8 cellular contexts compared by ENCODE assay signal in the genomic region with DNA sequence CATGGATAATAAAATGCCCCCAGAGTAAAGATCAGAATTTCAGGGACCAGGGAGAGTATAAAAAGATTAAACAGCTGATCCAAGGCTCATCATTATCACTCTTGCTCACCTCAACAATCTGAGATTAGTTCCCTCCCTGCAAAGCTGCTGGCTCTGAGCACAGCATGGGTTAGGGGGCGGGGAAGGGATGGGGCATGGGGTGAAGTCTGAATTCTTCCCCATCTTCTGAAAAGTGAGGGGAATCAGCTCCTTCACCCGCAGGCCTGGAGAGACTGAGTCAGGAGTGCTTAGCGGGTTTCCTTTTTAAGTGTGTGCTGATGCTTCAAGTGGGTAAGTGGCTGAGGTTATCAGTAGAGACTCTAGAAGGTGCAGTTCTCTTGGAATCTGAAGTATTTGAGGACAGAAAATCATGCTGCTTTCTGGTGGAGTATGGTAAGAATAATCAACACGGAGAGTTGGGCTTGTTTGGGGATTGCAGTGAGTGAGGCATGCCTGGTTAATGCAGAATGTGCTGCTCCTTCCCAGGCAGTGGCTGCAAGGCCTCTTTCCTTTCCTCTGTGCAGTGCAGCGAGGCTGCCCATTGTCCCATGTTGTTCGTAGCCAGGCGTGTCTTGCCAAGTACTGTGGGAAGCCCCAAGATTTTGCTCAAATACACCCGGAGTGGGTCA. TPM values are rescaled to one million over a fixed set of nuclear protein-coding genes. Genes with fewer than 3 reads are reported as not detected.
DNase-seq lines count a peak whose midpoint lies in the region; ATAC-seq and TF ChIP-seq lines count a peak whose summit lies in the region.

No MANE protein-coding gene starts in this region.

- H2AFZ ChIP-seq in ACC112 (ENCODE audit: low read length, unreplicated experiment) (peak overlapping the region; percentile 12), Karpas-422 (ENCODE audit: low read length) (no peak overlapping the region)

- H4K20me1 ChIP-seq in Karpas-422 (ENCODE audit: insufficient read depth, low read depth, low read length) = peaks cover 17% of the 10 kb centered on the region; the same call in 1 of the 2 replicates

- H3K4me1 Mint-ChIP-seq in endothelial cell (ENCODE audit: unreplicated experiment) = peaks cover 30% of the 10 kb centered on the region
- peaks cover 63 to 89% (median 88%) of the 10 kb centered on the region in 3 donors for H3K4me1 Mint-ChIP-seq in naive B cell

- no peaks in the 10 kb centered on the region for H3K9me2 ChIP-seq in Karpas-422 (replicated peaks; ENCODE audit: insufficient read depth, low read length)

- H3K4me1 ChIP-seq in ACC112 (ENCODE audit: control insufficient read depth, insufficient read depth, low read length, unreplicated experiment) = peaks cover 44% of the 10 kb centered on the region
- H3K4me1 ChIP-seq in Karpas-422 (ENCODE audit: low read length) = peaks cover 23% of the 10 kb centered on the region

- H3K9me3 ChIP-seq in Karpas-422 (ENCODE audit: low read length) = no peaks in the 10 kb centered on the region

- H3K36me3 ChIP-seq in ACC112 (ENCODE audit: insufficient read depth, low read length) (no peaks in the 10 kb centered on the region), Karpas-422 (ENCODE audit: insufficient read depth, low read length) (no peaks in the 10 kb centered on the region; the same call in 1 of the 2 replicates)

- DNase-seq in NCI-H82 treated with DMSO at 0.1 percent for 48 hours (lab: John Stamatoyannopoulos, UW; ENCODE audit: unreplicated experiment) (peak; percentile 44), endothelial cell (ENCODE audit: low spot score) (no peak), naive B cell (no peak), Karpas-422 (no peak), NOMO-1 treated with DMSO at 0.1 percent for 48 hours (lab: John Stamatoyannopoulos, UW; ENCODE audit: unreplicated experiment) (no peak), NCI-H2171 (lab: John Stamatoyannopoulos, UW) (no peak)
- DNase-seq in central memory CD4-positive, alpha-beta T cell = no peak

- H3K27ac Mint-ChIP-seq in endothelial cell (ENCODE audit: unreplicated experiment) (peak overlapping the region; percentile 83), naive B cell (peak overlapping the region in 5 of 6 donors; percentile 1 to 91 (median 50))

- H3K9ac ChIP-seq in Karpas-422 (ENCODE audit: low read length) = no peak overlapping the region

- H3K27ac ChIP-seq in ACC112 (ENCODE audit: low read depth, low read length) (peak overlapping the region; percentile 83), Karpas-422 (ENCODE audit: low read length) (no peak overlapping the region)

- peak overlapping the region; percentile 58 for H3K4me3 ChIP-seq in ACC112 (ENCODE audit: low read depth, low read length)
- H3K4me3 ChIP-seq in Karpas-422 (ENCODE audit: low read length) = no peak overlapping the region

- peaks cover 51% of the 10 kb centered on the region for H3K79me2 ChIP-seq in ACC112 (ENCODE audit: control insufficient read depth, insufficient read depth, low read length, unreplicated experiment)
- H3K79me2 ChIP-seq in Karpas-422 (ENCODE audit: low read length) = peaks cover 96% of the 10 kb centered on the region

- H3K4me3 Mint-ChIP-seq in endothelial cell (ENCODE audit: unreplicated experiment) = no peak overlapping the region
- no peak overlapping the region for H3K4me3 Mint-ChIP-seq in naive B cell

- no peaks in the 10 kb centered on the region for H3K9me3 Mint-ChIP-seq in endothelial cell (ENCODE audit: unreplicated experiment)
- peaks cover 0 to 5% (median 0%) of the 10 kb centered on the region in 7 donors for H3K9me3 Mint-ChIP-seq in naive B cell

- TF ChIP-seq CTCF in endothelial cell (IDR thresholded peaks at IDR 0.05; ENCODE audit: unreplicated experiment) = no peak

- no peak overlapping the region for H3K4me2 ChIP-seq in Karpas-422 (ENCODE audit: low read depth, low read length, poor library complexity, severe bottlenecking)

- H3K27me3 ChIP-seq in ACC112 (ENCODE audit: insufficient read depth, low read length) (no peaks in the 10 kb centered on the region), Karpas-422 (ENCODE audit: low read length) (no peaks in the 10 kb centered on the region)

- H3K27me3 Mint-ChIP-seq in endothelial cell (ENCODE audit: unreplicated experiment) (peaks cover 7% of the 10 kb centered on the region), naive B cell (no peaks in the 10 kb centered on the region)

- H3K36me3 Mint-ChIP-seq in endothelial cell (ENCODE audit: low read depth, unreplicated experiment) = peaks cover 22% of the 10 kb centered on the region
- peaks cover 18 to 29% of the 10 kb centered on the region in 2 donors for H3K36me3 Mint-ChIP-seq in naive B cell

- ATAC-seq in naive B cell (ENCODE audit: low read depth in 2 of 2) = no peak

RNA-seq across cellular contexts. Expression of a gene that starts 59.2 kb away (rescaled TPM):
- total RNA-seq in endothelial cell (ENCODE audit: unreplicated experiment) = 48.2 TPM
- polyA plus RNA-seq in naive B cell (ENCODE audit: low read depth in 6 of 6) = 10 to 100 TPM; 20.5 to 54.1 (median 28.4) TPM
- total RNA-seq in Karpas-422 (2014; rRNA removed; shearing (Covaris generic); ENCODE audit: low replicate concordance) = 72.8 and 115 TPM in 2 replicates
